Comparison of ENCODE assay signal across 8 cellular contexts in genomic region chr4:170853422-170854021, GRCh38.
DNase-seq lines count a peak whose midpoint lies in the region; ATAC-seq, FAIRE-seq and TF ChIP-seq lines count a peak whose summit lies in the region.

No MANE protein-coding gene starts in this region.

- ATAC-seq in activated T-cell treated with anti-CD3 and anti-CD28 coated beads, Interleukin-2, amount 50 U/mL, for 4 hours: no peak
- peak; percentile 76 for ATAC-seq in GM21528 (IDR thresholded peaks at IDR 0.05; ENCODE audit: low FRiP score, unreplicated experiment)

- WGBS in small intestine, 3 donors: 8 to 23% (median 19%) methylated on average over 8 of the region's 8 CpGs

- DNase-seq in activated T-cell treated with anti-CD3 and anti-CD28 coated beads for 48 hours (ENCODE audit: low read depth) (peak; percentile 10), HL-60 (ENCODE audit: low read depth in 1 of 2, low spot score in 1 of 2) (peak in 1 of 2 experiments; percentile 31), SW480 (ENCODE audit: low spot score) (peak; percentile 17), globus pallidus (ENCODE audit: low spot score) (peak; percentile 11), small intestine (peak; percentile 48), occipital lobe (lab: John Stamatoyannopoulos, UW) (no peak)
- no peak for DNase-seq in activated T-cell treated with anti-CD3 and anti-CD28 coated beads, Interleukin-2, amount 50 U/mL, for 4 hours

- H3K27ac ChIP-seq in HL-60 (replicated peaks) (no peak overlapping the region), small intestine (ENCODE audit: low read depth in 1 of 2, low read length in 1 of 2) (no peak overlapping the region)

- no peaks in the 10 kb centered on the region for H3K36me3 Mint-ChIP-seq in activated T-cell treated with anti-CD3 and anti-CD28 coated beads, Interleukin-2, amount 50 U/mL, for 4 hours (ENCODE audit: insufficient read depth)

- peaks cover 25% of the 10 kb centered on the region for H3K9me3 Mint-ChIP-seq in activated T-cell treated with anti-CD3 and anti-CD28 coated beads, Interleukin-2, amount 50 U/mL, for 4 hours

- no peaks in the 10 kb centered on the region for H3K36me3 ChIP-seq in small intestine (ENCODE audit: control insufficient read depth in 2 of 2, insufficient read depth in 2 of 2, low read length in 2 of 2)

- H3K9me3 ChIP-seq in small intestine (ENCODE audit: control insufficient read depth, low read depth): no peaks in the 10 kb centered on the region

- no peaks in the 10 kb centered on the region for H3K27me3 ChIP-seq in HL-60 (ENCODE audit: insufficient read depth, poor library complexity, severe bottlenecking)
- no peaks in the 10 kb centered on the region for H3K27me3 ChIP-seq in small intestine (ENCODE audit: control insufficient read depth in 2 of 2, insufficient read depth in 2 of 2, low read length in 2 of 2)

- no peaks in the 10 kb centered on the region for H3K27me3 Mint-ChIP-seq in activated T-cell treated with anti-CD3 and anti-CD28 coated beads, Interleukin-2, amount 50 U/mL, for 4 hours (ENCODE audit: low read depth)

- no peak overlapping the region for H3K4me3 ChIP-seq in HL-60 (replicated peaks; ENCODE audit: insufficient read depth, low read length)
- no peak overlapping the region for H3K4me3 ChIP-seq in small intestine (ENCODE audit: low read depth in 1 of 2, low read length in 2 of 2)

- H3K4me1 Mint-ChIP-seq in activated T-cell treated with anti-CD3 and anti-CD28 coated beads, Interleukin-2, amount 50 U/mL, for 4 hours (ENCODE audit: low read depth): no peaks in the 10 kb centered on the region

- FAIRE-seq in small intestine (lab: Jason Lieb, UNC): no peak

- H3K4me3 Mint-ChIP-seq in activated T-cell treated with anti-CD3 and anti-CD28 coated beads, Interleukin-2, amount 50 U/mL, for 4 hours: no peak overlapping the region

- H3K4me1 ChIP-seq in small intestine (ENCODE audit: control insufficient read depth in 2 of 2, insufficient read depth in 1 of 2, low read depth in 1 of 2, low read length in 1 of 2): no peaks in the 10 kb centered on the region

- peak; percentile 83 for TF ChIP-seq CTCF in HL-60 (IDR thresholded peaks at IDR 0.05; ENCODE audit: insufficient read depth, low read length)

Comparison
In these comparisons a context has a peak if more than half of its experiments do, and no peak if none do; other contexts are left out.
1. DNase-seq: peak in activated T-cell treated with anti-CD3 and anti-CD28 coated beads for 48 hours (single experiment), SW480 (single experiment), globus pallidus (single experiment) and small intestine (single experiment); none in activated T-cell treated with anti-CD3 and anti-CD28 coated beads, Interleukin-2, amount 50 U/mL, for 4 hours (single experiment) and occipital lobe (single experiment).